9 cellular contexts compared by ENCODE assay signal in the genomic region with DNA sequence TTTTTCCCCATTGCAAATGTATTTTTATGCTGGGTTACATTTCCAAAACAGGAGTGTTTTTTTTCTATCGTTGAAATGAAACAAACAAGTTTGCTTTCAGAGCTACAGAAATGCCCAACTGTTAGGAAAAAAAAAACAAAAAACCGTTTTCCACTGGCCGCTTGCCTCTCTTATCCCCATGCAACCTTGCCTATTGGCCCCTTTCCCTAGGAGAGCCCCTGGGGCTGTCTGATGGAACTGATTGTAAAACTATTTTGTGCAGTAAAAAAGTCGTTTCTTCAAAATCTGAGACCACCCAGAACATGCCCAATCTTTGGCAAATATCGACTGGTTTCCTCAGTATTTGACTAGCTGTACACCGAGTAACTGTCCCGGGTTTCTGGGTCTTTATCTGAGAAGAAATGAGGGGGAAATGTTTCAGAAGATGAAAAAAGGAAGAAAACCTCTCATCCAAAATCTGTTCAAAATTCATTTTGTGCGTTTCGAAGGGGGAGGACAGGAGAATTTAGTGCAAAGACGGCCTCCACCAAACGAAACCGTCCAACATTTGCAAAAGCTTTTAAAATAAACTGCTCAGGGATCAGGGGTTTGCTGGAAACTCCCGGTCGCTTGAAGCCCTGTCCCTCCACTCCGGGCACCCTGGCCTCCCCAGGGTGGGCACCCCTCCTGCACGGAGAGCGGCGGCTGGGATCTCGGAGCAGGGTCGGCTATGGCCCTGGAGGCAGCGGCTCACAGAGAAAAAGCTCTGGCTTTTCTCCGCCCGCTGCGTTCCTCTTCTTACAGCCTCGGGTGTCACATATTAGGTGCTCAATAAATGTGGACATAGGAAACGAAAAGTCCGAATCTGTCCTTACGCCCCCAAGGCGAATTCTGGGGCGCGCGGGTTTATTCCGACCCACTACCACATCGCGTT. TPM values are rescaled to one million over a fixed set of nuclear protein-coding genes. Genes with fewer than 3 reads are reported as not detected.
A peak's percentile ranks its signal among the peaks of the same experiment; 100 is the strongest.
DNase-seq lines count a peak whose midpoint lies in the region; ATAC-seq and TF ChIP-seq lines count a peak whose summit lies in the region.
"Had no signal": no experiment of that assay in that cellular context is flagged by ENCODE, and none has a peak within 500 bp of the region (broad histone marks: within the 10 kb centered on the region; RNA-seq: fewer than 3 reads in every experiment).

No MANE protein-coding gene starts in this region.

- TF ChIP-seq POLR2A in spleen (IDR thresholded peaks at IDR 0.05), result no peak

- H3K9me3 Mint-ChIP-seq in activated naive CD8-positive, alpha-beta T cell treated with anti-CD3 and anti-CD28 coated beads, Interleukin-2, amount 50 U/mL, for 24 hours, result no peaks in the 10 kb centered on the region

- POLR2A ChIA-PET in GM10248 (lab: Yijun Ruan, JAX), result no interaction called here

- no peak overlapping the region for H3K27ac Mint-ChIP-seq in activated naive CD8-positive, alpha-beta T cell treated with anti-CD3 and anti-CD28 coated beads, Interleukin-2, amount 50 U/mL, for 24 hours

- H3K27ac ChIP-seq in spleen, result peak overlapping the region in 5 of 8 donors; percentile 55 to 81 (median 67)
- H3K27ac ChIP-seq: neutrophil had no signal

- TF ChIP-seq CTCF in spleen (IDR thresholded peaks at IDR 0.05 in 8 of 11, conservative IDR thresholded peaks at IDR 0.05 in 3 of 11) (no peak), GM10248 (IDR thresholded peaks at IDR 0.05; ENCODE audit: control extremely low read depth, extremely low read depth, low read depth, missing control alignments) (no peak)

- intact Hi-C loops in spleen (cut with DNase I; ENCODE audit: low total_unique reads), result no loop called here

- no peaks in the 10 kb centered on the region for H3K36me3 ChIP-seq in HAP-1 (replicated peaks)
- H3K36me3 ChIP-seq in spleen, result no peaks in the 10 kb centered on the region
- H3K36me3 ChIP-seq: neutrophil had no signal

- peaks cover 65% of the 10 kb centered on the region for H3K27me3 Mint-ChIP-seq in activated naive CD8-positive, alpha-beta T cell treated with anti-CD3 and anti-CD28 coated beads, Interleukin-2, amount 50 U/mL, for 24 hours

- H3K27me3 ChIP-seq in HAP-1 (ENCODE audit: low read depth), result peaks cover 52% of the 10 kb centered on the region
- peaks cover 0 to 80% (median 58%) of the 10 kb centered on the region in 7 donors for H3K27me3 ChIP-seq in spleen (replicated peaks in 1 of 7)

- H3K36me3 Mint-ChIP-seq in activated naive CD8-positive, alpha-beta T cell treated with anti-CD3 and anti-CD28 coated beads, Interleukin-2, amount 50 U/mL, for 24 hours (ENCODE audit: low read depth), result no peaks in the 10 kb centered on the region

- H3K9me3 ChIP-seq in HAP-1, result no peaks in the 10 kb centered on the region
- no peaks in the 10 kb centered on the region for H3K9me3 ChIP-seq in iPS-18c (ENCODE audit: control insufficient read depth, insufficient read depth, low read length)
- H3K9me3 ChIP-seq in spleen, result no peaks in the 10 kb centered on the region
- H3K9me3 ChIP-seq: neutrophil had no signal

- peaks cover 36% of the 10 kb centered on the region for H3K4me1 Mint-ChIP-seq in activated naive CD8-positive, alpha-beta T cell treated with anti-CD3 and anti-CD28 coated beads, Interleukin-2, amount 50 U/mL, for 24 hours

- WGBS in spleen, 5 donors, result 7 to 9% (median 7%) methylated on average over 25 to 35 of the region's 35 CpGs

- CTCF ChIA-PET in GM10248 (lab: Yijun Ruan, JAX), result interaction anchor here (1.6 kb wide), 1 partner anchor 13 kb away, joined by 3 read pairs; no protein-coding TSS in a partner anchor

- no peak for ATAC-seq in activated naive CD8-positive, alpha-beta T cell treated with anti-CD3 and anti-CD28 coated beads, Interleukin-2, amount 50 U/mL, for 24 hours
- no peak for ATAC-seq in GM21723 (IDR thresholded peaks at IDR 0.05; ENCODE audit: unreplicated experiment)

- peak overlapping the region; percentile 63 for H3K4me3 Mint-ChIP-seq in activated naive CD8-positive, alpha-beta T cell treated with anti-CD3 and anti-CD28 coated beads, Interleukin-2, amount 50 U/mL, for 24 hours

- H3K4me1 ChIP-seq in HAP-1 (peaks cover 3% of the 10 kb centered on the region; the same call in 1 of the 2 replicates), spleen (peaks cover 12 to 50% (median 37%) of the 10 kb centered on the region in 6 donors)

- peak in 1 of 2 experiments; percentile 28 for DNase-seq in HAP-1 (ENCODE audit: low spot score in 2 of 2)
- DNase-seq in activated naive CD8-positive, alpha-beta T cell treated with anti-CD3 and anti-CD28 coated beads, Interleukin-2, amount 50 U/mL, for 24 hours, result no peak
- peak; percentile 75 for DNase-seq in spleen
- no peak for DNase-seq in GM10248 (ENCODE audit: extremely low spot score)
- no peak for DNase-seq in NCI-H2227 treated with DMSO at 0.1 percent for 48 hours (lab: John Stamatoyannopoulos, UW)
- no peak for DNase-seq in NCI-H510A (lab: John Stamatoyannopoulos, UW)

- in situ Hi-C loops in HAP-1 (cut with MboI; ENCODE audit: low sequenced_read_pairs), result no loop called here

- peak overlapping the region; percentile 41 for H3K4me3 ChIP-seq in HAP-1
- H3K4me3 ChIP-seq in iPS-18c (ENCODE audit: insufficient read depth, low read depth, low read length), result peak overlapping the region; percentile 64
- H3K4me3 ChIP-seq in spleen, result peak overlapping the region; percentile 39 to 81 (median 53)

RNA-seq across cellular contexts. Expression of a gene that starts 1.0 kb away (rescaled TPM):
- 1 to 10 TPM; 3.5 to 7.9 (median 6.7) TPM for total RNA-seq in spleen
- 1 to 10 TPM in 1 of 3 donors, under 1 TPM in 2; 0.32 to 1.0 (median 0.33) TPM for polyA plus RNA-seq in spleen
